Comparison of ENCODE assay signal across 22 cellular contexts in genomic region chr20:8232332-8232731, GRCh38.
"Had no signal": no experiment of that assay in that cellular context is flagged by ENCODE, and none has a peak within 500 bp of the region (broad histone marks: within the 10 kb centered on the region; RNA-seq: fewer than 3 reads in every experiment).

No MANE protein-coding gene starts in this region.

- H3K27ac Mint-ChIP-seq: activated CD4-positive, alpha-beta memory T cell treated with anti-CD3 and anti-CD28 coated beads, Interleukin-2, amount 10 ng/mL, durations not matched to agents 7 days and 5 days; activated CD4-positive, alpha-beta T cell treated with anti-CD3 and anti-CD28 coated beads, Interleukin-2, amount 10 ng/mL, durations not matched to agents 24 days and 14 days; activated naive CD4-positive, alpha-beta T cell treated with anti-CD3 and anti-CD28 coated beads for 36 hours; activated naive CD8-positive, alpha-beta T cell treated with anti-CD3 and anti-CD28 coated beads, Interleukin-2, amount 10 ng/mL, durations not matched to agents 7 days and 5 days; activated T-cell treated with anti-CD3 and anti-CD28 coated beads, Interleukin-2, amount 50 U/mL, for 72 hours; effector memory CD8-positive, alpha-beta T cell; mesothelial cell of epicardium; natural killer cell treated with Interleukin-12 subunit alpha and Interleukin-12 subunit beta and Interleukin-15 and Interleukin-18, amount 100 ng/mL, for 72 hours; stimulated activated naive B cell treated with anti-CD40 and anti-IgM and Interleukin-4, amounts not matched to agents 10 μg/mL and 1 μg/mL and 100 μg/mL, for 72 hours; T-cell; T-helper 2 cell treated with Interferon-gamma antibody and Interleukin-4, amounts not matched to agents 5 μg/mL and 100 μg/mL, for 36 hours had no signal

- DNase-seq: activated CD4-positive, alpha-beta memory T cell treated with anti-CD3 and anti-CD28 coated beads, Interleukin-2, amount 10 ng/mL, durations not matched to agents 7 days and 5 days; activated CD4-positive, alpha-beta T cell treated with anti-CD3 and anti-CD28 coated beads, Interleukin-2, amount 10 ng/mL, durations not matched to agents 24 days and 14 days; activated effector memory CD4-positive, alpha-beta T cell treated with Interleukin-2 at 50 U/mL for 16 hours; activated naive CD4-positive, alpha-beta T cell treated with anti-CD3 and anti-CD28 coated beads for 36 hours; activated naive CD8-positive, alpha-beta T cell treated with anti-CD3 and anti-CD28 coated beads, Interleukin-2, amount 10 ng/mL, durations not matched to agents 7 days and 5 days; activated T-cell treated with anti-CD3 and anti-CD28 coated beads, Interleukin-2, amount 50 U/mL, for 72 hours; amniotic stem cell; effector memory CD8-positive, alpha-beta T cell; heart right ventricle; mammary epithelial cell; ovary; stimulated activated CD4-positive, alpha-beta T cell treated with anti-CD3 and anti-CD28 coated beads, Interleukin-2, amount 100 ng/mL, for 48 hours; stimulated activated CD8-positive, alpha-beta memory T cell treated with anti-CD3 and anti-CD28 coated beads, Interleukin-4, amount 100 ng/mL, for 48 hours; stimulated activated naive B cell treated with anti-CD40 and anti-IgM and Interleukin-4, amounts not matched to agents 10 μg/mL and 1 μg/mL and 100 μg/mL, for 72 hours; T-cell; upper lobe of left lung had no signal

- H3K9me3 Mint-ChIP-seq: activated CD4-positive, alpha-beta memory T cell treated with anti-CD3 and anti-CD28 coated beads, Interleukin-2, amount 10 ng/mL, durations not matched to agents 7 days and 5 days; activated CD4-positive, alpha-beta T cell treated with anti-CD3 and anti-CD28 coated beads, Interleukin-2, amount 10 ng/mL, durations not matched to agents 24 days and 14 days; activated naive CD4-positive, alpha-beta T cell treated with anti-CD3 and anti-CD28 coated beads for 36 hours; activated naive CD8-positive, alpha-beta T cell treated with anti-CD3 and anti-CD28 coated beads, Interleukin-2, amount 10 ng/mL, durations not matched to agents 7 days and 5 days; activated T-cell treated with anti-CD3 and anti-CD28 coated beads, Interleukin-2, amount 50 U/mL, for 72 hours; effector memory CD8-positive, alpha-beta T cell; mesothelial cell of epicardium; natural killer cell treated with Interleukin-12 subunit alpha and Interleukin-12 subunit beta and Interleukin-15 and Interleukin-18, amount 100 ng/mL, for 72 hours; stimulated activated naive B cell treated with anti-CD40 and anti-IgM and Interleukin-4, amounts not matched to agents 10 μg/mL and 1 μg/mL and 100 μg/mL, for 72 hours; T-cell; T-helper 2 cell treated with Interferon-gamma antibody and Interleukin-4, amounts not matched to agents 5 μg/mL and 100 μg/mL, for 36 hours had no signal

- H3K4me3 Mint-ChIP-seq: activated CD4-positive, alpha-beta memory T cell treated with anti-CD3 and anti-CD28 coated beads, Interleukin-2, amount 10 ng/mL, durations not matched to agents 7 days and 5 days; activated CD4-positive, alpha-beta T cell treated with anti-CD3 and anti-CD28 coated beads, Interleukin-2, amount 10 ng/mL, durations not matched to agents 24 days and 14 days; activated naive CD4-positive, alpha-beta T cell treated with anti-CD3 and anti-CD28 coated beads for 36 hours; activated naive CD8-positive, alpha-beta T cell treated with anti-CD3 and anti-CD28 coated beads, Interleukin-2, amount 10 ng/mL, durations not matched to agents 7 days and 5 days; activated T-cell treated with anti-CD3 and anti-CD28 coated beads, Interleukin-2, amount 50 U/mL, for 72 hours; effector memory CD8-positive, alpha-beta T cell; mesothelial cell of epicardium; natural killer cell treated with Interleukin-12 subunit alpha and Interleukin-12 subunit beta and Interleukin-15 and Interleukin-18, amount 100 ng/mL, for 72 hours; stimulated activated naive B cell treated with anti-CD40 and anti-IgM and Interleukin-4, amounts not matched to agents 10 μg/mL and 1 μg/mL and 100 μg/mL, for 72 hours; T-cell; T-helper 2 cell treated with Interferon-gamma antibody and Interleukin-4, amounts not matched to agents 5 μg/mL and 100 μg/mL, for 36 hours had no signal

- ATAC-seq: activated CD4-positive, CD25-positive, alpha-beta regulatory T cell treated with anti-CD3 and anti-CD28 coated beads, Interleukin-2, amount 50 U/mL, for 24 hours; activated T-cell treated with anti-CD3 and anti-CD28 coated beads, Interleukin-2, amount 50 U/mL, for 72 hours; effector memory CD8-positive, alpha-beta T cell; esophagus mucosa; left lobe of liver; natural killer cell treated with Interleukin-12 subunit alpha and Interleukin-12 subunit beta and Interleukin-15 and Interleukin-18, amount 100 ng/mL, for 72 hours; stimulated activated naive B cell treated with anti-CD40 and anti-IgM and Interleukin-4, amounts not matched to agents 10 μg/mL and 1 μg/mL and 100 μg/mL, for 72 hours; T-cell had no signal

- H3K4me1 Mint-ChIP-seq: activated CD4-positive, alpha-beta memory T cell treated with anti-CD3 and anti-CD28 coated beads, Interleukin-2, amount 10 ng/mL, durations not matched to agents 7 days and 5 days; activated CD4-positive, alpha-beta T cell treated with anti-CD3 and anti-CD28 coated beads, Interleukin-2, amount 10 ng/mL, durations not matched to agents 24 days and 14 days; activated naive CD8-positive, alpha-beta T cell treated with anti-CD3 and anti-CD28 coated beads, Interleukin-2, amount 10 ng/mL, durations not matched to agents 7 days and 5 days had no signal

- H3K27me3 Mint-ChIP-seq: activated CD4-positive, alpha-beta memory T cell treated with anti-CD3 and anti-CD28 coated beads, Interleukin-2, amount 10 ng/mL, durations not matched to agents 7 days and 5 days; activated CD4-positive, alpha-beta T cell treated with anti-CD3 and anti-CD28 coated beads, Interleukin-2, amount 10 ng/mL, durations not matched to agents 24 days and 14 days; activated naive CD8-positive, alpha-beta T cell treated with anti-CD3 and anti-CD28 coated beads, Interleukin-2, amount 10 ng/mL, durations not matched to agents 7 days and 5 days; effector memory CD8-positive, alpha-beta T cell; natural killer cell treated with Interleukin-12 subunit alpha and Interleukin-12 subunit beta and Interleukin-15 and Interleukin-18, amount 100 ng/mL, for 72 hours; stimulated activated naive B cell treated with anti-CD40 and anti-IgM and Interleukin-4, amounts not matched to agents 10 μg/mL and 1 μg/mL and 100 μg/mL, for 72 hours had no signal
